ENCODE assay signal across 23 cellular contexts in genomic region chr5:2215059-2215458, GRCh38.
DNase-seq lines count a peak whose midpoint lies in the region; ATAC-seq, FAIRE-seq and TF ChIP-seq lines count a peak whose summit lies in the region.
"Had no signal": no experiment of that assay in that cellular context is flagged by ENCODE, and none has a peak within 500 bp of the region (broad histone marks: within the 10 kb centered on the region; RNA-seq: fewer than 3 reads in every experiment).

No MANE protein-coding gene starts in this region.

- H4K91ac ChIP-seq in neuronal stem cell (ENCODE audit: low read depth, low read length, poor library complexity): no peak overlapping the region

- peaks cover 0 to 3% of the 10 kb centered on the region in 2 donors for H3K9me3 ChIP-seq in lung (ENCODE audit: control insufficient read depth in 2 of 2, insufficient read depth in 1 of 2, low read length in 1 of 2)
- H3K9me3 ChIP-seq in neuronal stem cell (replicated peaks in 1 of 2; ENCODE audit: control insufficient read depth in 2 of 2, insufficient read depth in 1 of 2, low read depth in 1 of 2, low read length in 2 of 2): peaks cover 0 to 13% of the 10 kb centered on the region in 2 donors
- no peaks in the 10 kb centered on the region for H3K9me3 ChIP-seq in tibial artery
- no peaks in the 10 kb centered on the region for H3K9me3 ChIP-seq in kidney (ENCODE audit: control insufficient read depth in 1 of 2, low read length in 2 of 2)
- H3K9me3 ChIP-seq: A549, Caco-2 had no signal

- H2BK12ac ChIP-seq in neuronal stem cell (ENCODE audit: low read length): no peak overlapping the region

- H3K4ac ChIP-seq in neuronal stem cell (ENCODE audit: low read length): no peak overlapping the region

- H2BK15ac ChIP-seq in neuronal stem cell (ENCODE audit: low read length): no peak overlapping the region

- ATAC-seq in lung (ENCODE audit: insufficient read depth, low FRiP score): no peak
- ATAC-seq: A549; CD8-positive, alpha-beta T cell; GM12878 had no signal

- in situ Hi-C loops in G401 (cut with HindIII; ENCODE audit: low sequenced_read_pairs): no loop called here

- H3K36me3 ChIP-seq in lung (ENCODE audit: control insufficient read depth in 2 of 2, insufficient read depth in 2 of 2, low read length in 2 of 2) (no peaks in the 10 kb centered on the region), neuronal stem cell (replicated peaks in 1 of 2; ENCODE audit: control insufficient read depth in 2 of 2, insufficient read depth in 2 of 2, low read length in 2 of 2) (no peaks in the 10 kb centered on the region), tibial artery (no peaks in the 10 kb centered on the region), kidney (ENCODE audit: control insufficient read depth in 1 of 2, insufficient read depth in 2 of 2, low read length in 2 of 2) (no peaks in the 10 kb centered on the region)
- H3K36me3 ChIP-seq: BLaER1 treated with 17β-estradiol and CSF1 and Interleukin-3, amounts not matched to agents 10 nM and 100 nM had no signal

- WGBS in lung, 2 donors: 79 to 84% methylated on average over 11 of the region's 11 CpGs
- WGBS in neuronal stem cell (ENCODE audit: extremely low coverage in 2 of 2, insufficient read length in 2 of 2, insufficient replicate concordance in 1 of 2), 2 donors: no CpG with 5 or more reads among the region's 11 CpGs

- H3K27me3 ChIP-seq in lung (ENCODE audit: control insufficient read depth, insufficient read depth) (no peaks in the 10 kb centered on the region), neuronal stem cell (ENCODE audit: control insufficient read depth in 3 of 3, insufficient read depth in 3 of 3, low read depth in 1 of 3, low read length in 3 of 3) (peaks cover 0 to 14% (median 0%) of the 10 kb centered on the region in 3 experiments), tibial artery (no peaks in the 10 kb centered on the region)
- H3K27me3 ChIP-seq: BLaER1 treated with 17β-estradiol and CSF1 and Interleukin-3, amounts not matched to agents 10 nM and 100 nM had no signal

- H2BK5ac ChIP-seq in neuronal stem cell (ENCODE audit: low read length): no peak overlapping the region

- no peak overlapping the region for H3K23ac ChIP-seq in neuronal stem cell (ENCODE audit: low read depth, low read length, poor library complexity)

- H3K9ac ChIP-seq in neuronal stem cell (ENCODE audit: low read depth, low read length, poor library complexity): no peak overlapping the region
- no peak overlapping the region for H3K9ac ChIP-seq in kidney (ENCODE audit: low read length in 2 of 2)
- H3K9ac ChIP-seq: BLaER1 treated with 17β-estradiol and CSF1 and Interleukin-3, amounts not matched to agents 10 nM and 100 nM had no signal

- no peak for FAIRE-seq in kidney (lab: Jason Lieb, UNC)
- FAIRE-seq: A549, D721Med, GM12878, GM12892, GM18507 had no signal

- no peaks in the 10 kb centered on the region for H3K4me1 ChIP-seq in lung (ENCODE audit: control insufficient read depth in 2 of 2, insufficient read depth in 2 of 2, low read length in 2 of 2)
- peaks cover 4 to 7% of the 10 kb centered on the region in 2 donors for H3K4me1 ChIP-seq in neuronal stem cell (ENCODE audit: control insufficient read depth in 2 of 2, insufficient read depth in 1 of 2, low read depth in 1 of 2, low read length in 2 of 2)
- no peaks in the 10 kb centered on the region for H3K4me1 ChIP-seq in tibial artery
- no peaks in the 10 kb centered on the region for H3K4me1 ChIP-seq in kidney (ENCODE audit: control insufficient read depth in 1 of 2, insufficient read depth in 1 of 2, low read depth in 1 of 2, low read length in 2 of 2)
- H3K4me1 ChIP-seq: A549, Caco-2 had no signal

- no peak overlapping the region for H2BK120ac ChIP-seq in neuronal stem cell (ENCODE audit: low read depth, low read length)

- peak overlapping the region; percentile 39 for H2AFZ ChIP-seq in neuronal stem cell (ENCODE audit: low read length)

- H3K4me3 ChIP-seq in lung: no peak overlapping the region
- no peak overlapping the region for H3K4me3 ChIP-seq in neuronal stem cell (ENCODE audit: low read length in 2 of 2)
- H3K4me3 ChIP-seq in tibial artery: no peak overlapping the region
- no peak overlapping the region for H3K4me3 ChIP-seq in kidney (ENCODE audit: low read length in 2 of 2)
- H3K4me3 ChIP-seq: A549; BLaER1 treated with 17β-estradiol and CSF1 and Interleukin-3, amounts not matched to agents 10 nM and 100 nM; GM12878 had no signal

- H3K27ac ChIP-seq in lung (ENCODE audit: low read depth in 1 of 2, low read length in 1 of 2): no peak overlapping the region
- no peak overlapping the region for H3K27ac ChIP-seq in neuronal stem cell (replicated peaks; ENCODE audit: low read length)
- H3K27ac ChIP-seq in tibial artery: no peak overlapping the region
- H3K27ac ChIP-seq in kidney (ENCODE audit: low read depth in 2 of 2, low read length in 2 of 2): no peak overlapping the region
- H3K27ac ChIP-seq: 22Rv1; A549; BLaER1 treated with 17β-estradiol and CSF1 and Interleukin-3, amounts not matched to agents 10 nM and 100 nM; C4-2B had no signal

- intact Hi-C loops in tibial artery (cut with DNase I; ENCODE audit: low total_unique reads): no loop called here
- intact Hi-C loops in kidney (cut with DNase I): no loop called here

- no peak overlapping the region for H4K8ac ChIP-seq in neuronal stem cell (ENCODE audit: low read depth, low read length)

- peak; percentile 34 for DNase-seq in ecto neural progenitor cell (ENCODE audit: low spot score)
- DNase-seq in lung (ENCODE audit: low spot score): peak; percentile 19
- no peak for DNase-seq in neuronal stem cell (ENCODE audit: low spot score)
- peak; percentile 28 for DNase-seq in retina
- DNase-seq in epidermal melanocyte (ENCODE audit: insufficient read length, low spot score): no peak
- no peak for DNase-seq in tibial artery
- no peak for DNase-seq in kidney
- DNase-seq in G401 (ENCODE audit: low spot score): no peak
- DNase-seq: AML-193; Caco-2; Calu3; CD4-positive, alpha-beta T cell; CD8-positive, alpha-beta T cell; DMS79 treated with DMSO at 0.1 percent for 48 hours; GDM1 had no signal

- H3K14ac ChIP-seq in neuronal stem cell (ENCODE audit: low read length): no peak overlapping the region

- no peak overlapping the region for H3K4me2 ChIP-seq in neuronal stem cell (ENCODE audit: insufficient read depth, low read length, poor library complexity, severe bottlenecking)
- H3K4me2 ChIP-seq: A549 had no signal

- H2AK5ac ChIP-seq in neuronal stem cell (ENCODE audit: low read depth, low read length): no peak overlapping the region

- TF ChIP-seq CTCF in lung (IDR thresholded peaks at IDR 0.05; ENCODE audit: control extremely low read depth, extremely low read depth) (no peak), tibial artery (IDR thresholded peaks at IDR 0.05) (no peak), kidney (IDR thresholded peaks at IDR 0.05; ENCODE audit: borderline replicate concordance, extremely low read depth, insufficient read depth) (no peak)

- H3K18ac ChIP-seq in neuronal stem cell (ENCODE audit: low read length): peak overlapping the region; percentile 38

- H3K79me1 ChIP-seq in neuronal stem cell (ENCODE audit: low read depth, low read length): no peaks in the 10 kb centered on the region

Comparison
In these comparisons a context has a peak if more than half of its experiments do, and no peak if none do; other contexts are left out.
1. DNase-seq: peak in ecto neural progenitor cell (single experiment), lung (single experiment) and retina (single experiment); none in neuronal stem cell (single experiment), epidermal melanocyte (single experiment), tibial artery (0 of 2), kidney (single experiment) and G401 (single experiment).